ENCODE assay signal across 25 cellular contexts in the genomic region with DNA sequence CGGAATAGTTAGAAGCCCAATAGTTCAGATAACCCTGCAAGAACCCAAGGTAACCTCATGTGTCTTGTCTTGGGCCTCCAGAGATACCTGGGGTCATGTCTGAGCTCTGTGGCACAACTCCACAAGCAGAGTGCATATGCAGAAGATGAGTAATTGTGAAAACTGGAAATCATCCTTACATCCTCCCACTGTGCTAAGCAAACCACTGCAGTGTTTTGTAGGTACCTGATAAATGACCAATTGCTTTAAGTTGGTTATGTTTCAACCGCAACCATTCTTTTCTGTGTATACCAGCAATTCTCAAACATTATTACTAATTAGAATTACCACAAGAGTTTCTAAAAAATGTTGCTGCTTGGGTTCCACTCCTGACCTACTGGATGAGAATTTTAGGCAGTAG.
DNase-seq lines count a peak whose midpoint lies in the region; ATAC-seq and TF ChIP-seq lines count a peak whose summit lies in the region.
"Had no signal": no experiment of that assay in that cellular context is flagged by ENCODE, and none has a peak within 500 bp of the region (broad histone marks: within the 10 kb centered on the region; RNA-seq: fewer than 3 reads in every experiment).

No MANE protein-coding gene starts in this region.

- H3K27ac Mint-ChIP-seq in nephron progenitor cell = no peak overlapping the region
- H3K27ac Mint-ChIP-seq: activated naive CD8-positive, alpha-beta T cell; activated T-helper 17 cell treated with anti-CD3 and anti-CD28 coated beads, Interleukin-2, amount 50 U/mL, for 72 hours; CD8-positive, alpha-beta T cell; effector memory CD8-positive, alpha-beta T cell; nephron; WTC11 had no signal

- no peaks in the 10 kb centered on the region for H3K4me1 Mint-ChIP-seq in nephron progenitor cell
- H3K4me1 Mint-ChIP-seq: activated T-helper 17 cell treated with anti-CD3 and anti-CD28 coated beads, Interleukin-2, amount 50 U/mL, for 72 hours; nephron; WTC11 had no signal

- DNase-seq in ELR (ENCODE audit: low read depth) (peak; percentile 5), amniotic epithelial cell (ENCODE audit: low read depth) (peak; percentile 36), nephron progenitor cell (no peak), HuH-7 (ENCODE audit: low spot score) (no peak), left ventricle myocardium superior (no peak)
- no peak for DNase-seq in activated T-cell treated with anti-CD3 and anti-CD28 coated beads, Interleukin-2, amount 50 U/mL, for 1 hour
- DNase-seq: AML-193; brain microvascular endothelial cell; CD8-positive, alpha-beta T cell; colonic mucosa; effector memory CD8-positive, alpha-beta T cell; islet precursor cell; NCI-H1417 treated with DMSO at 0.1 percent for 48 hours; NCI-H510A; right lobe of liver; T-helper 9 cell; upper lobe of left lung had no signal

- no peaks in the 10 kb centered on the region for H3K36me3 Mint-ChIP-seq in nephron progenitor cell (ENCODE audit: low read depth)
- H3K36me3 Mint-ChIP-seq: activated naive CD8-positive, alpha-beta T cell; CD8-positive, alpha-beta T cell; WTC11 had no signal

- peak; percentile 82 for ATAC-seq in GM19463 (IDR thresholded peaks at IDR 0.05; ENCODE audit: unreplicated experiment)
- peak; percentile 60 for ATAC-seq in HG03442 (IDR thresholded peaks at IDR 0.05; ENCODE audit: unreplicated experiment)
- ATAC-seq in left ventricle myocardium superior = no peak
- ATAC-seq: activated T-helper 17 cell treated with anti-CD3 and anti-CD28 coated beads, Interleukin-2, amount 50 U/mL, for 72 hours; CD8-positive, alpha-beta T cell; effector memory CD8-positive, alpha-beta T cell; gastroesophageal sphincter; GM12878; right lobe of liver; WTC11 had no signal

- intact Hi-C loops in left ventricle myocardium superior (cut with micrococcal nuclease) = loop anchor here (10.0 kb wide), 1 partner anchor 651 kb away; no protein-coding TSS in a partner anchor

- no peaks in the 10 kb centered on the region for H3K27me3 Mint-ChIP-seq in nephron progenitor cell (ENCODE audit: low read depth, poor library complexity)
- H3K27me3 Mint-ChIP-seq: activated naive CD8-positive, alpha-beta T cell; effector memory CD8-positive, alpha-beta T cell had no signal

- H3K4me3 Mint-ChIP-seq in nephron progenitor cell = no peak overlapping the region
- H3K4me3 Mint-ChIP-seq: activated naive CD8-positive, alpha-beta T cell; activated T-helper 17 cell treated with anti-CD3 and anti-CD28 coated beads, Interleukin-2, amount 50 U/mL, for 72 hours; CD8-positive, alpha-beta T cell; effector memory CD8-positive, alpha-beta T cell; nephron; WTC11 had no signal

- no peak for TF ChIP-seq CTCF in nephron progenitor cell (IDR thresholded peaks at IDR 0.05)

- H3K9me3 Mint-ChIP-seq in nephron progenitor cell = no peaks in the 10 kb centered on the region
- H3K9me3 Mint-ChIP-seq: CD8-positive, alpha-beta T cell; nephron; WTC11 had no signal

Comparison
In these comparisons a context has a peak if more than half of its experiments do, and no peak if none do; other contexts are left out.
1. DNase-seq: peak in ELR (single experiment) and amniotic epithelial cell (single experiment); none in nephron progenitor cell (single experiment), HuH-7 (single experiment), activated T-cell treated with anti-CD3 and anti-CD28 coated beads, Interleukin-2, amount 50 U/mL, for 1 hour (single experiment) and left ventricle myocardium superior (single experiment).